10 cellular contexts compared by ENCODE assay signal in genomic region chr1:212161231-212161781, GRCh38.
DNase-seq lines count a peak whose midpoint lies in the region; ATAC-seq, FAIRE-seq and TF ChIP-seq lines count a peak whose summit lies in the region.
"Had no signal": no experiment of that assay in that cellular context is flagged by ENCODE, and none has a peak within 500 bp of the region (broad histone marks: within the 10 kb centered on the region; RNA-seq: fewer than 3 reads in every experiment).

No MANE protein-coding gene starts in this region.

- no peak overlapping the region for H3K4me2 ChIP-seq in PC-3 (ENCODE audit: low read length)
- H3K4me2 ChIP-seq in endothelial cell of umbilical vein (ENCODE audit: insufficient read depth, low read length) = no peak overlapping the region

- H3K27ac ChIP-seq in PC-3 (ENCODE audit: low read length) = no peak overlapping the region
- H3K27ac ChIP-seq in endothelial cell of umbilical vein (ENCODE audit: insufficient read depth, low read depth, low read length) = no peak overlapping the region
- peak overlapping the region; percentile 24 for H3K27ac ChIP-seq in stomach smooth muscle (ENCODE audit: low read length)

- H3K36me3 Mint-ChIP-seq in activated naive CD4-positive, alpha-beta T cell treated with anti-CD3 and anti-CD28 coated beads for 36 hours (ENCODE audit: low read depth) = no peaks in the 10 kb centered on the region

- no peaks in the 10 kb centered on the region for H3K9me3 Mint-ChIP-seq in activated naive CD4-positive, alpha-beta T cell treated with anti-CD3 and anti-CD28 coated beads for 36 hours

- H3K36me3 ChIP-seq in PC-3 (ENCODE audit: low read depth, low read length) (no peaks in the 10 kb centered on the region), endothelial cell of umbilical vein (ENCODE audit: control insufficient read depth in 2 of 2, extremely low read depth in 1 of 2, insufficient read depth in 2 of 2, low read length in 2 of 2) (no peaks in the 10 kb centered on the region), stomach smooth muscle (ENCODE audit: control insufficient read depth in 2 of 2, insufficient read depth in 2 of 2, low read length in 2 of 2) (no peaks in the 10 kb centered on the region)

- H3K4me1 ChIP-seq in PC-3 (ENCODE audit: insufficient read depth, low read length) = peaks cover 10% of the 10 kb centered on the region; the same call in 1 of the 2 replicates
- peaks cover 19% of the 10 kb centered on the region for H3K4me1 ChIP-seq in endothelial cell of umbilical vein (ENCODE audit: control insufficient read depth, extremely low read depth, insufficient read depth, low read length)
- peaks cover 18% of the 10 kb centered on the region for H3K4me1 ChIP-seq in stomach smooth muscle (ENCODE audit: control insufficient read depth, insufficient read depth, low read length)

- intact Hi-C loops in activated naive CD4-positive, alpha-beta T cell treated with anti-CD3 and anti-CD28 coated beads for 36 hours (cut with micrococcal nuclease) = loop anchor here (5.0 kb wide), 1 partner anchor 56 kb away; no protein-coding TSS in a partner anchor
- intact Hi-C loops in PC-3 (cut with micrococcal nuclease) = no loop called here
- intact Hi-C loops in endothelial cell of umbilical vein (cut with micrococcal nuclease) = no loop called here

- no peak overlapping the region for H3K4me3 Mint-ChIP-seq in activated naive CD4-positive, alpha-beta T cell treated with anti-CD3 and anti-CD28 coated beads for 36 hours

- dilution Hi-C loops in endothelial cell of umbilical vein (cut with MboI; ENCODE audit: extremely low pct_ligation_motif_present, low sequenced_read_pairs) = no loop called here

- CTCF ChIA-PET in activated naive CD4-positive, alpha-beta T cell treated with anti-CD3 and anti-CD28 coated beads for 36 hours (lab: Charles Lee) = no interaction called here
- CTCF ChIA-PET in PC-3 (lab: Charles Lee) = no interaction called here
- CTCF ChIA-PET in endothelial cell of umbilical vein (lab: Charles Lee) = interaction anchor here (1.2 to 1.9 kb wide), 2 partner anchors 9 to 90 kb away, joined by 5 to 6 read pairs; no protein-coding TSS in a partner anchor

- TF ChIP-seq POLR2A in endothelial cell of umbilical vein (IDR thresholded peaks at IDR 0.05; ENCODE audit: low read depth, low read length) = no peak

- no peak overlapping the region for H3K27ac Mint-ChIP-seq in activated naive CD4-positive, alpha-beta T cell treated with anti-CD3 and anti-CD28 coated beads for 36 hours

- no peaks in the 10 kb centered on the region for H3K27me3 ChIP-seq in PC-3 (ENCODE audit: low read length)
- H3K27me3 ChIP-seq in endothelial cell of umbilical vein (ENCODE audit: control insufficient read depth in 2 of 2, insufficient read depth in 2 of 2, low read length in 2 of 2) = no peaks in the 10 kb centered on the region
- no peaks in the 10 kb centered on the region for H3K27me3 ChIP-seq in stomach smooth muscle (ENCODE audit: control insufficient read depth in 1 of 2, insufficient read depth in 2 of 2, low read length in 2 of 2)

- H3K4me3 ChIP-seq in PC-3 (ENCODE audit: low read length) (no peak overlapping the region), endothelial cell of umbilical vein (replicated peaks in 1 of 3; ENCODE audit: insufficient read depth in 1 of 3, low read depth in 1 of 3, low read length in 3 of 3) (no peak overlapping the region), stomach smooth muscle (ENCODE audit: low read length in 2 of 2) (no peak overlapping the region)

- TF ChIP-seq CTCF in PC-3 (conservative IDR thresholded peaks at IDR 0.05; ENCODE audit: low read depth, low read length) (no peak), endothelial cell of umbilical vein (IDR thresholded peaks at IDR 0.05; ENCODE audit: extremely low read depth in 1 of 2, insufficient read depth in 1 of 2, low read depth in 1 of 2, low read length in 2 of 2) (no peak)

- H3K9me3 ChIP-seq in PC-3 (ENCODE audit: low read length) = no peaks in the 10 kb centered on the region
- H3K9me3 ChIP-seq in endothelial cell of umbilical vein (replicated peaks; ENCODE audit: control insufficient read depth, insufficient read depth, low read length) = no peaks in the 10 kb centered on the region
- H3K9me3 ChIP-seq in stomach smooth muscle (ENCODE audit: control insufficient read depth in 2 of 2, low read length in 2 of 2) = no peaks in the 10 kb centered on the region

- POLR2A ChIA-PET in PC-3 (lab: Charles Lee; ENCODE audit: unreplicated experiment) = interaction anchor here (0.6 kb wide), 1 partner anchor 37 kb away, joined by 4 read pairs; no protein-coding TSS in a partner anchor
- POLR2A ChIA-PET in endothelial cell of umbilical vein (lab: Charles Lee) = interaction anchor here (0.5 kb wide), 1 partner anchor 165 kb away, joined by 4 read pairs; no protein-coding TSS in a partner anchor

- peak; percentile 86 for ATAC-seq in PC-3
- ATAC-seq in HG02870 (IDR thresholded peaks at IDR 0.05; ENCODE audit: unreplicated experiment) = no peak

- H3K4me1 Mint-ChIP-seq in activated naive CD4-positive, alpha-beta T cell treated with anti-CD3 and anti-CD28 coated beads for 36 hours (ENCODE audit: low read depth) = peaks cover 32% of the 10 kb centered on the region

- H2AFZ ChIP-seq in PC-3 (ENCODE audit: low read length) (no peak overlapping the region), endothelial cell of umbilical vein (ENCODE audit: low read depth, low read length) (no peak overlapping the region)

- BruUV-seq in PC-3 (replicated peaks; lab: Mats Ljungman, UMichigan) (no TSS peak), endothelial cell of umbilical vein (replicated peaks; lab: Mats Ljungman, UMichigan) (no TSS peak)

- no peaks in the 10 kb centered on the region for H3K27me3 Mint-ChIP-seq in activated naive CD4-positive, alpha-beta T cell treated with anti-CD3 and anti-CD28 coated beads for 36 hours (ENCODE audit: low read depth)

- peak; percentile 63 for FAIRE-seq in endothelial cell of umbilical vein (lab: Jason Lieb, UNC)

- no peaks in the 10 kb centered on the region for H3K79me2 ChIP-seq in PC-3 (ENCODE audit: low read length)
- H3K79me2 ChIP-seq in endothelial cell of umbilical vein (ENCODE audit: control insufficient read depth, insufficient read depth, low read length) = no peaks in the 10 kb centered on the region

- H3K9me1 ChIP-seq in endothelial cell of umbilical vein (replicated peaks; ENCODE audit: control insufficient read depth, extremely low read depth, insufficient read depth, low read length) = no peaks in the 10 kb centered on the region

- H3K9me2 ChIP-seq in PC-3 (replicated peaks; ENCODE audit: low read length) = no peaks in the 10 kb centered on the region

- no peaks in the 10 kb centered on the region for H3F3A ChIP-seq in PC-3 (ENCODE audit: low read length, unreplicated experiment)

- no peak overlapping the region for H3K9ac ChIP-seq in PC-3 (ENCODE audit: low read length)
- no peak overlapping the region for H3K9ac ChIP-seq in endothelial cell of umbilical vein (replicated peaks; ENCODE audit: extremely low read depth, insufficient read depth, low read length)
- no peak overlapping the region for H3K9ac ChIP-seq in stomach smooth muscle (ENCODE audit: low read length in 2 of 2)

- peak; percentile 14 for DNase-seq in activated naive CD4-positive, alpha-beta T cell treated with anti-CD3 and anti-CD28 coated beads for 36 hours
- DNase-seq in activated naive CD4-positive, alpha-beta T cell treated with anti-CD3 and anti-CD28 coated beads, Interleukin-2, amount 50 U/mL, for 16 hours = no peak
- DNase-seq in PC-3 (peak; percentile 74), endothelial cell of umbilical vein (ENCODE audit: low read depth, low spot score) (peak; percentile 24), cerebellar nuclear complex (lab: John Stamatoyannopoulos, UW) (no peak), NCI-H1105 (lab: John Stamatoyannopoulos, UW) (no peak)
- DNase-seq: Calu3; stimulated activated CD4-positive, alpha-beta T cell treated with anti-CD3 and anti-CD28 coated beads, Interleukin-1b, Interleukin-23, amount 100 ng/mL, for 48 hours had no signal

- H4K20me1 ChIP-seq in PC-3 (ENCODE audit: low read length) = no peaks in the 10 kb centered on the region
- no peaks in the 10 kb centered on the region for H4K20me1 ChIP-seq in endothelial cell of umbilical vein (replicated peaks; ENCODE audit: control insufficient read depth, extremely low read depth, insufficient read depth, low read length)

TF ChIP-seq in endothelial cell of umbilical vein, 7 proteins besides CTCF, POLR2A, EP300 and RAD21:
- TF ChIP-seq FOS (IDR thresholded peaks at IDR 0.05; ENCODE audit: borderline replicate concordance, insufficient read depth, low read length) (peak; percentile 69), JUN (IDR thresholded peaks at IDR 0.05; ENCODE audit: borderline replicate concordance, insufficient read depth, insufficient read length, low read depth) (peak; percentile 48), GATA2 (IDR thresholded peaks at IDR 0.05; ENCODE audit: insufficient read depth, insufficient read length, low read depth, low read length) (peak; percentile 34), EZH2 (IDR thresholded peaks at IDR 0.05; ENCODE audit: borderline replicate concordance, low read depth, low read length, severe bottlenecking) (no peak)

Comparison
In these comparisons a context has a peak if more than half of its experiments do, and no peak if none do; other contexts are left out.
1. DNase-seq: peak in activated naive CD4-positive, alpha-beta T cell treated with anti-CD3 and anti-CD28 coated beads for 36 hours (single experiment), PC-3 (single experiment) and endothelial cell of umbilical vein (single experiment); none in activated naive CD4-positive, alpha-beta T cell treated with anti-CD3 and anti-CD28 coated beads, Interleukin-2, amount 50 U/mL, for 16 hours (single experiment), cerebellar nuclear complex (0 of 2) and NCI-H1105 (single experiment).